21 cellular contexts compared by ENCODE assay signal in genomic region chr2:119706196-119706595, GRCh38.
"Had no signal": no experiment of that assay in that cellular context is flagged by ENCODE, and none has a peak within 500 bp of the region (broad histone marks: within the 10 kb centered on the region; RNA-seq: fewer than 3 reads in every experiment).

No MANE protein-coding gene starts in this region.

- H3K4me3 ChIP-seq: cardiac muscle cell, hepatocyte, lower lobe of right lung, spleen, thyroid gland had no signal

- H3K4me3 Mint-ChIP-seq: activated B cell treated with CpG ODN at 0.5 μM for 24 hours; activated CD4-positive, alpha-beta memory T cell treated with anti-CD3 and anti-CD28 coated beads for 36 hours; activated naive CD8-positive, alpha-beta T cell treated with anti-CD3 and anti-CD28 coated beads, Interleukin-2, amount 10 ng/mL, durations not matched to agents 7 days and 5 days; activated T-helper 1 cell treated with anti-CD3 and anti-CD28 coated beads, Interleukin-12 subunit alpha, Interleukin-12 subunit beta, Interleukin-2, Interleukin-4 antibody, amounts not matched to agents 30 ng/mL and 10 ng/mL and 1 ng/mL, durations not matched to agents 14 hours and 24 hours and 36 hours; natural killer cell treated with Interleukin-12 subunit alpha and Interleukin-12 subunit beta and Interleukin-15 and Interleukin-18, amount 100 ng/mL, for 72 hours had no signal

- H3K36me3 Mint-ChIP-seq: activated CD4-positive, alpha-beta memory T cell treated with anti-CD3 and anti-CD28 coated beads for 36 hours; activated naive CD8-positive, alpha-beta T cell treated with anti-CD3 and anti-CD28 coated beads, Interleukin-2, amount 10 ng/mL, durations not matched to agents 7 days and 5 days; natural killer cell treated with Interleukin-12 subunit alpha and Interleukin-12 subunit beta and Interleukin-15 and Interleukin-18, amount 100 ng/mL, for 72 hours had no signal

- DNase-seq: activated B cell treated with CpG ODN at 0.5 μM for 24 hours; activated CD4-positive, alpha-beta memory T cell treated with anti-CD3 and anti-CD28 coated beads for 36 hours; activated CD4-positive, alpha-beta T cell treated with anti-CD3 and anti-CD28 coated beads for 4 hours; activated naive CD4-positive, alpha-beta T cell; activated naive CD8-positive, alpha-beta T cell treated with anti-CD3 and anti-CD28 coated beads, Interleukin-2, amount 10 ng/mL, durations not matched to agents 7 days and 5 days; activated T-cell treated with anti-CD3 and anti-CD28 coated beads for 4 hours; amygdala; islet precursor cell; left colon; lower lobe of right lung; spleen; stimulated activated CD8-positive, alpha-beta memory T cell treated with anti-CD3 and anti-CD28 coated beads, Interleukin-4, amount 100 ng/mL, for 48 hours; stimulated activated naive CD4-positive, alpha-beta T cell treated with Interleukin-2 at 50 U/mL for 16 hours; T-helper 2 cell; thyroid gland had no signal

- H3K27ac Mint-ChIP-seq: activated B cell treated with CpG ODN at 0.5 μM for 24 hours; activated CD4-positive, alpha-beta memory T cell treated with anti-CD3 and anti-CD28 coated beads for 36 hours; activated naive CD8-positive, alpha-beta T cell treated with anti-CD3 and anti-CD28 coated beads, Interleukin-2, amount 10 ng/mL, durations not matched to agents 7 days and 5 days; activated T-helper 1 cell treated with anti-CD3 and anti-CD28 coated beads, Interleukin-12 subunit alpha, Interleukin-12 subunit beta, Interleukin-2, Interleukin-4 antibody, amounts not matched to agents 30 ng/mL and 10 ng/mL and 1 ng/mL, durations not matched to agents 14 hours and 24 hours and 36 hours; natural killer cell treated with Interleukin-12 subunit alpha and Interleukin-12 subunit beta and Interleukin-15 and Interleukin-18, amount 100 ng/mL, for 72 hours had no signal

- H3K36me3 ChIP-seq: cardiac muscle cell, lower lobe of right lung, neutrophil, thyroid gland had no signal

- H3K27me3 ChIP-seq: cardiac muscle cell, hepatocyte, neutrophil, thyroid gland had no signal

- H3K9me3 ChIP-seq: lower lobe of right lung, neutrophil, thyroid gland had no signal

- H3K4me1 ChIP-seq: lower lobe of right lung, parathyroid adenoma had no signal

- H3K9me3 Mint-ChIP-seq: activated B cell treated with CpG ODN at 0.5 μM for 24 hours; activated naive CD8-positive, alpha-beta T cell treated with anti-CD3 and anti-CD28 coated beads, Interleukin-2, amount 10 ng/mL, durations not matched to agents 7 days and 5 days; activated T-helper 1 cell treated with anti-CD3 and anti-CD28 coated beads, Interleukin-12 subunit alpha, Interleukin-12 subunit beta, Interleukin-2, Interleukin-4 antibody, amounts not matched to agents 30 ng/mL and 10 ng/mL and 1 ng/mL, durations not matched to agents 14 hours and 24 hours and 36 hours; natural killer cell treated with Interleukin-12 subunit alpha and Interleukin-12 subunit beta and Interleukin-15 and Interleukin-18, amount 100 ng/mL, for 72 hours had no signal

- H3K4me2 ChIP-seq: hepatocyte had no signal

- H3K27ac ChIP-seq: cardiac muscle cell, hepatocyte, lower lobe of right lung, neutrophil, parathyroid adenoma, spleen, thyroid gland had no signal

- H3K9ac ChIP-seq: parathyroid adenoma had no signal

- H3K27me3 Mint-ChIP-seq: activated CD4-positive, alpha-beta memory T cell treated with anti-CD3 and anti-CD28 coated beads for 36 hours; activated naive CD8-positive, alpha-beta T cell treated with anti-CD3 and anti-CD28 coated beads, Interleukin-2, amount 10 ng/mL, durations not matched to agents 7 days and 5 days had no signal
